4 cellular contexts compared by ENCODE assay signal in genomic region chr17:30200661-30201060, GRCh38. TPM values are rescaled to one million over a fixed set of nuclear protein-coding genes. Genes with fewer than 3 reads are reported as not detected.
"Had no signal": no experiment of that assay in that cellular context is flagged by ENCODE, and none has a peak within 500 bp of the region (broad histone marks: within the 10 kb centered on the region; RNA-seq: fewer than 3 reads in every experiment).

No MANE protein-coding gene starts in this region.

RNA-seq across cellular contexts. Expression of gene SLC6A4, which starts 34.8 kb away (rescaled TPM):
- total RNA-seq: naive thymus-derived CD8-positive, alpha-beta T cell; neural crest cell; psoas muscle; right lobe of liver had no signal
